1 cellular context compared by ENCODE assay signal in the genomic region with DNA sequence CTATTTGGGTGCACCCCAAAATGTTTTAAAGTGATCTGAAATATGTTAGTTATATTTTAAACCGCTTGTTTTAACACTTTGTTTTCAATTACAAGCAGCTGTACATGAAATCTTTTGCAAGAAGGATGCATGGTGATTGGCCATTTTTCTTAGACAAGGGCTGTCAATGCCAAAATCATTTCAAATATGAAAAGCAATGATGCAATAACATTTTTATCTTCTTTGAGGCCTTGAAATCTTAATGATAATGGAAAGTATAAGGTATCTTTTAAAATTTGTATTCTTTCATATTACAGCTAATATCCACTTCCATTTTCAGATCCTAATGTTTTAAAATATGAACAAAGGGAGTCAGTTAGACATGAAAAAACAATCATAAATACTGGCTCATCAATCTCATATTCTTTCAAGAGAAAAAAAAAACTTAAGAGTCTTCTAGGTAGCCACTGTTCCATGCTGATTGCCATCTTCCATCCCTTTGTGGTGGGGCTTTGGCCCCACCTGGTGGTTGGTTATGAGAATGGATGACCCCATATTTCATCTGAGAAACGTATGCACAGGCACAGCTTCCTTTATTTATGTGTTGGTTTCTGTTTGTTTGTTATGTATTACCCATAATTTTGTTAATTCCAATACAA.
TF ChIP-seq lines count a peak whose summit lies in the region.

No MANE protein-coding gene starts in this region.

TF ChIP-seq in GM12878, 131 proteins besides CTCF, POLR2A, EP300 and RAD21 (continued from another document):
- TF ChIP-seq, protein P1, sequence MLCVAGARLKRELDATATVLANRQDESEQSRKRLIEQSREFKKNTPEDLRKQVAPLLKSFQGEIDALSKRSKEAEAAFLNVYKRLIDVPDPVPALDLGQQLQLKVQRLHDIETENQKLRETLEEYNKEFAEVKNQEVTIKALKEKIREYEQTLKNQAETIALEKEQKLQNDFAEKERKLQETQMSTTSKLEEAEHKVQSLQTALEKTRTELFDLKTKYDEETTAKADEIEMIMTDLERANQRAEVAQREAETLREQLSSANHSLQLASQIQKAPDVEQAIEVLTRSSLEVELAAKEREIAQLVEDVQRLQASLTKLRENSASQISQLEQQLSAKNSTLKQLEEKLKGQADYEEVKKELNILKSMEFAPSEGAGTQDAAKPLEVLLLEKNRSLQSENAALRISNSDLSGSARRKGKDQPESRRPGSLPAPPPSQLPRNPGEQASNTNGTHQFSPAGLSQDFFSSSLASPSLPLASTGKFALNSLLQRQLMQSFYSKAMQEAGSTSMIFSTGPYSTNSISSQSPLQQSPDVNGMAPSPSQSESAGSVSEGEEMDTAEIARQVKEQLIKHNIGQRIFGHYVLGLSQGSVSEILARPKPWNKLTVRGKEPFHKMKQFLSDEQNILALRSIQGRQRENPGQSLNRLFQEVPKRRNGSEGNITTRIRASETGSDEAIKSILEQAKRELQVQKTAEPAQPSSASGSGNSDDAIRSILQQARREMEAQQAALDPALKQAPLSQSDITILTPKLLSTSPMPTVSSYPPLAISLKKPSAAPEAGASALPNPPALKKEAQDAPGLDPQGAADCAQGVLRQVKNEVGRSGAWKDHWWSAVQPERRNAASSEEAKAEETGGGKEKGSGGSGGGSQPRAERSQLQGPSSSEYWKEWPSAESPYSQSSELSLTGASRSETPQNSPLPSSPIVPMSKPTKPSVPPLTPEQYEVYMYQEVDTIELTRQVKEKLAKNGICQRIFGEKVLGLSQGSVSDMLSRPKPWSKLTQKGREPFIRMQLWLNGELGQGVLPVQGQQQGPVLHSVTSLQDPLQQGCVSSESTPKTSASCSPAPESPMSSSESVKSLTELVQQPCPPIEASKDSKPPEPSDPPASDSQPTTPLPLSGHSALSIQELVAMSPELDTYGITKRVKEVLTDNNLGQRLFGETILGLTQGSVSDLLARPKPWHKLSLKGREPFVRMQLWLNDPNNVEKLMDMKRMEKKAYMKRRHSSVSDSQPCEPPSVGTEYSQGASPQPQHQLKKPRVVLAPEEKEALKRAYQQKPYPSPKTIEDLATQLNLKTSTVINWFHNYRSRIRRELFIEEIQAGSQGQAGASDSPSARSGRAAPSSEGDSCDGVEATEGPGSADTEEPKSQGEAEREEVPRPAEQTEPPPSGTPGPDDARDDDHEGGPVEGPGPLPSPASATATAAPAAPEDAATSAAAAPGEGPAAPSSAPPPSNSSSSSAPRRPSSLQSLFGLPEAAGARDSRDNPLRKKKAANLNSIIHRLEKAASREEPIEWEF (IDR thresholded peaks at IDR 0.05; ENCODE audit: insufficient replicate concordance, low read depth, low read length) = no peak
- TF ChIP-seq SMC3 (IDR thresholded peaks at IDR 0.05; ENCODE audit: borderline replicate concordance, low read length) (peak; percentile 72), MXI1 (IDR thresholded peaks at IDR 0.05; ENCODE audit: low read depth, low read length) (no peak), SIN3A (IDR thresholded peaks at IDR 0.05; ENCODE audit: low read depth, low read length) (no peak), SUPT20H (IDR thresholded peaks at IDR 0.05; ENCODE audit: borderline replicate concordance, control insufficient read depth, low read depth, low read length) (no peak), EGR1 (IDR thresholded peaks at IDR 0.05; ENCODE audit: borderline replicate concordance in 1 of 2, low read depth in 2 of 2, low read length in 2 of 2) (no peak), HDAC2 (IDR thresholded peaks at IDR 0.05) (no peak), KDM1A (IDR thresholded peaks at IDR 0.05; ENCODE audit: borderline replicate concordance) (no peak), NRF1 (conservative IDR thresholded peaks at IDR 0.05; ENCODE audit: low read depth, low read length) (no peak), YY1 (IDR thresholded peaks at IDR 0.05; ENCODE audit: low read depth, low read length) (peak; percentile 61; the same call in 1 of the 2 replicates), PML (IDR thresholded peaks at IDR 0.05; ENCODE audit: low read length) (no peak), SMAD1 (IDR thresholded peaks at IDR 0.05; ENCODE audit: low read depth, partially characterized antibody) (no peak), CHD4 (IDR thresholded peaks at IDR 0.05) (no peak), RUNX3 (IDR thresholded peaks at IDR 0.05; ENCODE audit: low read length) (peak; percentile 51), TARDBP (IDR thresholded peaks at IDR 0.05; ENCODE audit: borderline replicate concordance) (no peak), RELA (IDR thresholded peaks at IDR 0.05; ENCODE audit: borderline replicate concordance, partially characterized antibody) (no peak), MEF2B (IDR thresholded peaks at IDR 0.05; ENCODE audit: partially characterized antibody, poor library complexity, severe bottlenecking) (no peak)
- TF ChIP-seq, protein P2, sequence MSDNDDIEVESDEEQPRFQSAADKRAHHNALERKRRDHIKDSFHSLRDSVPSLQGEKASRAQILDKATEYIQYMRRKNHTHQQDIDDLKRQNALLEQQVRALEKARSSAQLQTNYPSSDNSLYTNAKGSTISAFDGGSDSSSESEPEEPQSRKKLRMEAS (IDR thresholded peaks at IDR 0.05; ENCODE audit: low read depth, low read length) = no peak
- TF ChIP-seq, protein P3, sequence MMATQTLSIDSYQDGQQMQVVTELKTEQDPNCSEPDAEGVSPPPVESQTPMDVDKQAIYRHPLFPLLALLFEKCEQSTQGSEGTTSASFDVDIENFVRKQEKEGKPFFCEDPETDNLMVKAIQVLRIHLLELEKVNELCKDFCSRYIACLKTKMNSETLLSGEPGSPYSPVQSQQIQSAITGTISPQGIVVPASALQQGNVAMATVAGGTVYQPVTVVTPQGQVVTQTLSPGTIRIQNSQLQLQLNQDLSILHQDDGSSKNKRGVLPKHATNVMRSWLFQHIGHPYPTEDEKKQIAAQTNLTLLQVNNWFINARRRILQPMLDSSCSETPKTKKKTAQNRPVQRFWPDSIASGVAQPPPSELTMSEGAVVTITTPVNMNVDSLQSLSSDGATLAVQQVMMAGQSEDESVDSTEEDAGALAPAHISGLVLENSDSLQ (IDR thresholded peaks at IDR 0.05) = no peak
